ENCODE assay signal across 10 cellular contexts in genomic region chr6:137045221-137045789, GRCh38. TPM values are rescaled to one million over a fixed set of nuclear protein-coding genes. Genes with fewer than 3 reads are reported as not detected.
DNase-seq lines count a peak whose midpoint lies in the region; ATAC-seq and TF ChIP-seq lines count a peak whose summit lies in the region.
"Had no signal": no experiment of that assay in that cellular context is flagged by ENCODE, and none has a peak within 500 bp of the region (broad histone marks: within the 10 kb centered on the region; RNA-seq: fewer than 3 reads in every experiment).

No MANE protein-coding gene starts in this region.

- peak overlapping the region; percentile 76 for H3K4me2 ChIP-seq in GM23338
- H3K4me2 ChIP-seq in PC-9: peak overlapping the region; percentile 94
- H3K4me2 ChIP-seq: KMS-11 had no signal

- no peaks in the 10 kb centered on the region for H4K20me1 ChIP-seq in GM23338 (replicated peaks; ENCODE audit: insufficient read depth)
- no peaks in the 10 kb centered on the region for H4K20me1 ChIP-seq in PC-9 (ENCODE audit: insufficient read depth)

- ATAC-seq in GM23338: no peak
- no peak for ATAC-seq in psoas muscle
- ATAC-seq in GM21723 (IDR thresholded peaks at IDR 0.05; ENCODE audit: unreplicated experiment): no peak
- no peak for ATAC-seq in GM18858 (IDR thresholded peaks at IDR 0.05; ENCODE audit: unreplicated experiment)
- no peak for ATAC-seq in GM19397 (IDR thresholded peaks at IDR 0.05; ENCODE audit: unreplicated experiment)

- H3K4me3 Mint-ChIP-seq in GM23338: peak overlapping the region; percentile 60

- H3F3A ChIP-seq in GM23338 (replicated peaks; ENCODE audit: low read depth): peaks cover 6% of the 10 kb centered on the region; the same call in 1 of the 2 replicates
- H3F3A ChIP-seq in PC-9 (ENCODE audit: insufficient read depth, low read depth): peaks cover 7% of the 10 kb centered on the region; the same call in 1 of the 2 replicates

- peaks cover 23% of the 10 kb centered on the region for H3K27me3 Mint-ChIP-seq in GM23338 (ENCODE audit: insufficient read depth, low read depth, poor library complexity)

- TSS peak; percentile 24 for BruUV-seq in PC-9 (replicated peaks; lab: Mats Ljungman, UMichigan)

- H3K27ac ChIP-seq in GM23338 (ENCODE audit: low read depth) (no peak overlapping the region), PC-9 (peak overlapping the region; percentile 77), epithelial cell of prostate (peak overlapping the region; percentile 39), psoas muscle (no peak overlapping the region)
- H3K27ac ChIP-seq: KMS-11 had no signal

- peaks cover 53% of the 10 kb centered on the region for H3K27me3 ChIP-seq in GM23338 (ENCODE audit: insufficient read depth)
- H3K27me3 ChIP-seq in PC-9 (ENCODE audit: insufficient read depth, low read depth): no peaks in the 10 kb centered on the region
- peaks cover 2 to 68% (median 7%) of the 10 kb centered on the region in 3 donors for H3K27me3 ChIP-seq in psoas muscle (ENCODE audit: insufficient read depth in 3 of 3, low read length in 2 of 3)

- H2AFZ ChIP-seq in GM23338 (peak overlapping the region; percentile 99), PC-9 (peak overlapping the region; percentile 83)

- TF ChIP-seq CTCF in GM23338 (conservative IDR thresholded peaks at IDR 0.05; ENCODE audit: low read depth in 2 of 2) (no peak), PC-9 (conservative IDR thresholded peaks at IDR 0.05) (no peak), psoas muscle (IDR thresholded peaks at IDR 0.05) (no peak)

- DNase-seq in GM23338 (ENCODE audit: low spot score) (no peak), PC-9 (no peak), epithelial cell of prostate (ENCODE audit: low read depth, low spot score) (no peak), psoas muscle (no peak)
- DNase-seq: NCI-H524 treated with DMSO at 0.1 percent for 48 hours had no signal

- no peaks in the 10 kb centered on the region for H3K36me3 Mint-ChIP-seq in GM23338 (ENCODE audit: low read depth)

- peaks cover 14% of the 10 kb centered on the region for H3K4me1 Mint-ChIP-seq in GM23338

- H3K79me2 ChIP-seq in GM23338 (replicated peaks; ENCODE audit: insufficient read depth) (no peaks in the 10 kb centered on the region), PC-9 (ENCODE audit: low read depth) (peaks cover 33% of the 10 kb centered on the region)

- H3K9me3 Mint-ChIP-seq in GM23338: peaks cover under 1% of the 10 kb centered on the region; the same call in 1 of the 3 replicates

- POLR2A ChIA-PET in PC-9 (lab: Charles Lee; ENCODE audit: unreplicated experiment): no interaction called here

- H3K9me3 ChIP-seq in PC-9 (ENCODE audit: insufficient read depth, low read depth) (0 out of 2 replicates have a peak, but pooled peaks cover 3% of the 10 kb centered on the region), psoas muscle (no peaks in the 10 kb centered on the region)

- H3K27ac Mint-ChIP-seq in GM23338: no peak overlapping the region

- H3K9me2 ChIP-seq in GM23338 (ENCODE audit: insufficient read depth) (no peaks in the 10 kb centered on the region), PC-9 (ENCODE audit: insufficient read depth) (no peaks in the 10 kb centered on the region)

- H3K36me3 ChIP-seq in GM23338 (ENCODE audit: insufficient read depth): no peaks in the 10 kb centered on the region
- no peaks in the 10 kb centered on the region for H3K36me3 ChIP-seq in PC-9 (ENCODE audit: low read depth)
- H3K36me3 ChIP-seq in psoas muscle (ENCODE audit: insufficient read depth in 1 of 2, low read depth in 1 of 2): no peaks in the 10 kb centered on the region

- intact Hi-C loops in PC-9 (cut with micrococcal nuclease; ENCODE audit: unreplicated experiment): no loop called here
- intact Hi-C loops in psoas muscle (cut with DNase I): no loop called here

- H3K4me1 ChIP-seq in GM23338 (ENCODE audit: insufficient read depth) (0 out of 2 replicates have a peak, but pooled peaks cover 6% of the 10 kb centered on the region), PC-9 (replicated peaks; ENCODE audit: insufficient read depth) (peaks cover 43% of the 10 kb centered on the region), psoas muscle (no peaks in the 10 kb centered on the region)

- CTCF ChIA-PET in PC-9 (lab: Charles Lee): interaction anchor here (0.6 kb wide), 1 partner anchor 651 kb away, joined by 4 read pairs; no protein-coding TSS in a partner anchor

- WGBS in psoas muscle, 3 donors: 96 to 97% (median 96%) methylated on average over 7 of the region's 7 CpGs

- H3K4me3 ChIP-seq in GM23338 (peak overlapping the region; percentile 63), PC-9 (peak overlapping the region; percentile 84), psoas muscle (peak overlapping the region; percentile 80)

TF ChIP-seq in GM23338, 12 proteins besides CTCF, POLR2A, EP300 and RAD21 (continues in another document):
- TF ChIP-seq JUNB (IDR thresholded peaks at IDR 0.05; ENCODE audit: unreplicated experiment): no peak
- no peak for TF ChIP-seq REST (IDR thresholded peaks at IDR 0.05; ENCODE audit: unreplicated experiment)
- TF ChIP-seq ZNF114 (CRISPR knock-in tag; IDR thresholded peaks at IDR 0.05): no peak
- TF ChIP-seq NANOG (IDR thresholded peaks at IDR 0.05; ENCODE audit: borderline replicate concordance): no peak
- TF ChIP-seq CREB1 (CRISPR knock-in tag; IDR thresholded peaks at IDR 0.05; ENCODE audit: low read depth): no peak
- no peak for TF ChIP-seq EZH2 (IDR thresholded peaks at IDR 0.05; ENCODE audit: low read depth, unreplicated experiment)
- TF ChIP-seq ZNF331 (CRISPR knock-in tag; IDR thresholded peaks at IDR 0.05; ENCODE audit: low read depth): no peak
- TF ChIP-seq POLR2AphosphoS5 (IDR thresholded peaks at IDR 0.05; ENCODE audit: low read depth): no peak
- no peak for TF ChIP-seq ETS1 (IDR thresholded peaks at IDR 0.05)

RNA-seq across cellular contexts. Expression of gene IL20RA, which starts 0.5 kb away (rescaled TPM):
- total RNA-seq in GM23338 (2014; rRNA removed; shearing (Covaris generic)): 2.4 and 3.5 TPM in 2 replicates
- polyA plus RNA-seq in GM23338 (2016; fragmentation: Nextera tagmentation; extraction: Ambion mirVana): 1.2 and 2.6 TPM in 2 replicates
- 2.5 and 4.0 TPM in 2 replicates for total RNA-seq in PC-9 (2021)
- under 1 TPM in 3 of 4 donors, not detected in 1; 0.07 to 0.94 (median 0.40) TPM for total RNA-seq in psoas muscle
- under 1 TPM; 0.04 to 0.23 (median 0.05) TPM for polyA plus RNA-seq in psoas muscle
- total RNA-seq: T-helper 1 cell treated with Interleukin-12 subunit alpha and Interleukin-12 subunit beta and Interleukin-4 antibody, amounts not matched to agents 30 ng/mL and 1 ng/mL, for 36 hours had no signal

Comparison
In these comparisons a context has a peak if more than half of its experiments do, and no peak if none do; other contexts are left out.
1. H3K27ac ChIP-seq: peak in PC-9 (single experiment) and epithelial cell of prostate (single experiment); none in GM23338 (single experiment) and psoas muscle (single experiment).
2. Peak in every context shown above with its lines, with median percentiles within 50 percentile points of each other: H3K4me3 ChIP-seq.